Comparison of ENCODE assay signal across 33 cellular contexts in genomic region chr2:2506536-2506935, GRCh38.
"Had no signal": no experiment of that assay in that cellular context is flagged by ENCODE, and none has a peak within 500 bp of the region (broad histone marks: within the 10 kb centered on the region; RNA-seq: fewer than 3 reads in every experiment).

No MANE protein-coding gene starts in this region.

- H3K9me3 ChIP-seq: MG63 had no signal

- H3K9ac ChIP-seq: KMS-11 had no signal

- H3K4me3 ChIP-seq: MG63 had no signal

- H3K27ac ChIP-seq: KMS-11 had no signal

- H3K36me3 ChIP-seq: MG63 had no signal

- H3K27me3 ChIP-seq: MG63 had no signal

- DNase-seq: Karpas-422, Kasumi-1, KG1, MG63, MM.1S, MV-4-11, NCI-H1048, NCI-H1092, NCI-H1105, NCI-H1105 treated with DMSO at 0.1 percent for 48 hours, NCI-H1417, NCI-H1417 treated with DMSO at 0.1 percent for 48 hours, NCI-H1436, NCI-H1436 treated with DMSO at 0.1 percent for 48 hours, NCI-H1694, NCI-H1694 treated with DMSO at 0.1 percent for 48 hours, NCI-H187, NCI-H187 treated with DMSO at 0.1 percent for 48 hours, NCI-H1930, NCI-H2029, NCI-H2029 treated with DMSO at 0.1 percent for 48 hours, NCI-H2081, NCI-H2081 treated with DMSO at 0.1 percent for 48 hours, NCI-H2107, NCI-H2171, NCI-H2171 treated with DMSO at 0.1 percent for 48 hours, NCI-H226, NCI-H345, NCI-H446, NCI-H446 treated with DMSO at 0.1 percent for 48 hours, NCI-H510A, NCI-H510A treated with DMSO at 0.1 percent for 48 hours had no signal
